17 cellular contexts compared by ENCODE assay signal in the genomic region with DNA sequence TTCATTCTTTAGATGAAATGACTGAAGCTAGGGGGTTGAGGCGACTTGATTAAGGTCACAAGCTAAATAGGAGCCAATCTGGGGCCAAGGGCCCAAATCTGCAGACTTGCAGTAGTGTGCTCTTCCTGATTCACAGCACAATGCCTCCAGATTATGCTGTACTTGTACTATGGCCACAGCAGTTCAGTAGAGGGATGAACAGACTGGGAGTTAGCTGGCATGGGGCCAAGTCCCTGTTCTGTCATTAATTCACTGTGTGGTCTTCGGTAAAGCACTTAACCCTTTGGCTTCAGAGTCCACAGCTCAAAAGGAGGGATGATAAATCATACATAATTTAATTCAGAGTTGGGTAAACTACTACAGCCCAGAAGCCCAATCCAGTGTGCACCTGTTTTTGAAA.
A peak's percentile ranks its signal among the peaks of the same experiment; 100 is the strongest.
DNase-seq lines count a peak whose midpoint lies in the region; ATAC-seq, FAIRE-seq and TF ChIP-seq lines count a peak whose summit lies in the region.
"Had no signal": no experiment of that assay in that cellular context is flagged by ENCODE, and none has a peak within 500 bp of the region (broad histone marks: within the 10 kb centered on the region; RNA-seq: fewer than 3 reads in every experiment).

No MANE protein-coding gene starts in this region.

- no peak overlapping the region for H3K23ac ChIP-seq in H9 (ENCODE audit: insufficient read length, low read depth, low read length)

- H2AFZ ChIP-seq in H9 (ENCODE audit: low read length), result no peak overlapping the region
- H2AFZ ChIP-seq: PC-9 had no signal

- no peaks in the 10 kb centered on the region; a peak in 1 of 5 replicates for H3K9me3 Mint-ChIP-seq in H9

- TF ChIP-seq CTCF in kidney (IDR thresholded peaks at IDR 0.05; ENCODE audit: borderline replicate concordance, extremely low read depth, insufficient read depth) (no peak), H9 (conservative IDR thresholded peaks at IDR 0.05) (no peak)

- no peaks in the 10 kb centered on the region for H3K36me3 Mint-ChIP-seq in H9 (ENCODE audit: insufficient read depth in 1 of 3, low read depth in 3 of 3)

- no peak overlapping the region for H3K18ac ChIP-seq in H9 (ENCODE audit: insufficient read length, low read depth, low read length)

- no peak overlapping the region for H3K4me2 ChIP-seq in H9 (ENCODE audit: insufficient read depth, insufficient read length, low read length)
- H3K4me2 ChIP-seq: BLaER1, PC-9 had no signal

- H3K9me3 ChIP-seq in kidney (ENCODE audit: control insufficient read depth in 1 of 2, low read length in 2 of 2) (no peaks in the 10 kb centered on the region), H9 (ENCODE audit: control insufficient read depth, low read depth, low read length) (no peaks in the 10 kb centered on the region)
- H3K9me3 ChIP-seq: BLaER1 had no signal

- no peak overlapping the region for H3K56ac ChIP-seq in H9 (ENCODE audit: insufficient read length, low read depth, low read length)

- no peak for ATAC-seq in GM21737 (IDR thresholded peaks at IDR 0.05; ENCODE audit: unreplicated experiment)

- no peaks in the 10 kb centered on the region for H3K4me1 Mint-ChIP-seq in H9

- H2AK5ac ChIP-seq in H9 (ENCODE audit: insufficient read length, low read length), result no peak overlapping the region

- no peaks in the 10 kb centered on the region for H3K27me3 ChIP-seq in H9 (ENCODE audit: insufficient read depth, low read length)
- H3K27me3 ChIP-seq: BLaER1 had no signal

- H3K27ac ChIP-seq in kidney (ENCODE audit: low read depth in 2 of 2, low read length in 2 of 2) (no peak overlapping the region), H9 (ENCODE audit: insufficient read length, low read depth, low read length) (no peak overlapping the region)
- H3K27ac ChIP-seq: BLaER1, PC-9 had no signal

- DNase-seq in NCI-H1694 treated with DMSO at 0.1 percent for 48 hours (lab: John Stamatoyannopoulos, UW), result peak; percentile 19
- DNase-seq in NCI-H82 treated with DMSO at 0.1 percent for 48 hours (lab: John Stamatoyannopoulos, UW; ENCODE audit: unreplicated experiment), result peak; percentile 87
- no peak for DNase-seq in kidney
- DNase-seq in retina, result peak; percentile 9
- DNase-seq in amniotic stem cell (lab: John Stamatoyannopoulos, UW), result no peak
- DNase-seq in H9, result no peak
- DNase-seq: DMS153, EL, Kasumi-1, NCI-H1417 treated with DMSO at 0.1 percent for 48 hours, NCI-H2081, NCI-H2227 treated with DMSO at 0.1 percent for 48 hours, NCI-H524 treated with DMSO at 0.1 percent for 48 hours, PC-9 had no signal

- H4K8ac ChIP-seq in H9 (replicated peaks; ENCODE audit: insufficient read length, low read depth, low read length), result no peak overlapping the region

- WGBS in H9 (ENCODE audit: extremely low coverage, insufficient read length, low lambda C conversion rate), result no CpG with 5 or more reads among the region's 2 CpGs

- no peak overlapping the region for H3K4ac ChIP-seq in H9 (ENCODE audit: low read depth, low read length)

- H3K4me3 Mint-ChIP-seq in H9, result no peak overlapping the region

- H3K9ac ChIP-seq in kidney (ENCODE audit: low read length in 2 of 2) (no peak overlapping the region), H9 (ENCODE audit: extremely low read depth, insufficient read length, low read length) (no peak overlapping the region)
- H3K9ac ChIP-seq: BLaER1 had no signal

- H2BK5ac ChIP-seq in H9 (ENCODE audit: insufficient read length, low read length), result no peak overlapping the region

- no peak overlapping the region for H2BK15ac ChIP-seq in H9 (ENCODE audit: low read depth, low read length)

- H4K20me1 ChIP-seq in H9 (ENCODE audit: control insufficient read depth, insufficient read depth, insufficient read length), result no peaks in the 10 kb centered on the region
- H4K20me1 ChIP-seq: BLaER1 had no signal

- no peak overlapping the region for H2BK12ac ChIP-seq in H9 (ENCODE audit: insufficient read length, low read depth, low read length)

- no peaks in the 10 kb centered on the region for H3K79me2 ChIP-seq in H9 (ENCODE audit: insufficient read depth, low read length)

- no peaks in the 10 kb centered on the region for H3K36me3 ChIP-seq in kidney (ENCODE audit: control insufficient read depth in 1 of 2, insufficient read depth in 2 of 2, low read length in 2 of 2)
- H3K36me3 ChIP-seq: BLaER1 had no signal

- peak; percentile 6 for FAIRE-seq in kidney (lab: Jason Lieb, UNC)
- FAIRE-seq: H54 had no signal

- no peaks in the 10 kb centered on the region for H3K79me1 ChIP-seq in H9 (ENCODE audit: insufficient read depth, low read depth, low read length, poor library complexity, severe bottlenecking)

- intact Hi-C loops in kidney (cut with DNase I), result no loop called here

- H2BK120ac ChIP-seq in H9 (ENCODE audit: low read depth, low read length, poor library complexity, severe bottlenecking), result no peak overlapping the region

- no peak overlapping the region for H3K4me3 ChIP-seq in kidney (ENCODE audit: low read length in 2 of 2)
- H3K4me3 ChIP-seq: BLaER1, PC-9 had no signal

- H4K5ac ChIP-seq in H9 (ENCODE audit: insufficient read length, low read depth, low read length), result no peak overlapping the region

- H3K27ac Mint-ChIP-seq in H9, result no peak overlapping the region

- H3K27me3 Mint-ChIP-seq in H9 (ENCODE audit: low read depth), result no peaks in the 10 kb centered on the region

- H3K4me1 ChIP-seq in kidney (ENCODE audit: control insufficient read depth in 1 of 2, insufficient read depth in 1 of 2, low read depth in 1 of 2, low read length in 2 of 2), result peaks cover 3 to 28% of the 10 kb centered on the region in 2 donors
- no peaks in the 10 kb centered on the region for H3K4me1 ChIP-seq in H9 (ENCODE audit: insufficient read depth, low read length)
- H3K4me1 ChIP-seq: BLaER1 had no signal

- no peaks in the 10 kb centered on the region for H3K23me2 ChIP-seq in H9 (ENCODE audit: insufficient read length, low read depth, low read length, poor library complexity, severe bottlenecking)

- H4K91ac ChIP-seq in H9 (ENCODE audit: insufficient read length, low read depth, low read length), result no peak overlapping the region

- no peak overlapping the region for H3K14ac ChIP-seq in H9 (ENCODE audit: insufficient read depth, low read length)

- H3T11ph ChIP-seq in H9 (ENCODE audit: low read length), result no peak overlapping the region

- no peak overlapping the region for H2BK20ac ChIP-seq in H9 (ENCODE audit: low read depth, low read length, poor library complexity, severe bottlenecking)

Comparison
In these comparisons a context has a peak if more than half of its experiments do, and no peak if none do; other contexts are left out.
1. DNase-seq: peak in NCI-H1694 treated with DMSO at 0.1 percent for 48 hours (single experiment), NCI-H82 treated with DMSO at 0.1 percent for 48 hours (single experiment) and retina (single experiment); none in kidney (single experiment), amniotic stem cell (single experiment) and H9 (single experiment).